ENCODE assay signal across 8 cellular contexts in genomic region chr16:19583665-19584300, GRCh38. TPM values are rescaled to one million over a fixed set of nuclear protein-coding genes. Genes with fewer than 3 reads are reported as not detected.
DNase-seq lines count a peak whose midpoint lies in the region; ATAC-seq and TF ChIP-seq lines count a peak whose summit lies in the region.

No MANE protein-coding gene starts in this region.

- no peak overlapping the region for H3K4me3 ChIP-seq in RWPE2 (ENCODE audit: severe bottlenecking)

- H3K9me3 ChIP-seq in RWPE2 (ENCODE audit: severe bottlenecking) = no peaks in the 10 kb centered on the region

- DNase-seq in Daoy (ENCODE audit: low read depth) (peak; percentile 47), HT1080 (ENCODE audit: low read depth) (peak; percentile 56), RWPE2 (ENCODE audit: low spot score) (no peak), dedifferentiated amniotic fluid mesenchymal stem cell (ENCODE audit: extremely low spot score) (peak; percentile 34), midbrain (lab: John Stamatoyannopoulos, UW) (peak; percentile 32), MV-4-11 (lab: John Stamatoyannopoulos, UW) (no peak), GDM1 (lab: John Stamatoyannopoulos, UW) (no peak), OCI-M2 (lab: John Stamatoyannopoulos, UW; ENCODE audit: unreplicated experiment) (no peak)

- H3K27me3 ChIP-seq in RWPE2 (ENCODE audit: insufficient read depth, poor library complexity, severe bottlenecking) = no peaks in the 10 kb centered on the region

- H3K27ac ChIP-seq in RWPE2 (ENCODE audit: poor library complexity, severe bottlenecking) = no peak overlapping the region

- H3K4me1 ChIP-seq in RWPE2 (ENCODE audit: insufficient read depth, poor library complexity, severe bottlenecking) = no peaks in the 10 kb centered on the region

- H3K36me3 ChIP-seq in RWPE2 (ENCODE audit: low read depth) = 0 out of 2 replicates have a peak, but pooled peaks cover 4% of the 10 kb centered on the region

- peak; percentile 94 for TF ChIP-seq CTCF in RWPE2 (IDR thresholded peaks at IDR 0.05; ENCODE audit: poor library complexity, severe bottlenecking)

- ATAC-seq in RWPE2 (ENCODE audit: low read depth) = peak; percentile 73

RNA-seq across cellular contexts. Expression of gene VPS35L, which starts 28.3 kb away (rescaled TPM):
- total RNA-seq in Daoy (2014; rRNA removed; shearing (Covaris generic)) = 11.8 and 12.1 TPM in 2 replicates
- 18.9 and 25.3 TPM in 2 replicates for total RNA-seq in HT1080 (2014; rRNA removed; shearing (Covaris generic))
- polyA plus RNA-seq in HT1080 (2015; cell fraction: cytosol; rRNA removed) = 48.0 and 53.4 TPM in 2 replicates
- 66.4 and 67.6 TPM in 2 replicates for polyA plus RNA-seq in HT1080 (2015; cell fraction: nucleus; rRNA removed)

Comparison
In these comparisons a context has a peak if more than half of its experiments do, and no peak if none do; other contexts are left out.
1. DNase-seq: peak in Daoy (single experiment), HT1080 (single experiment), dedifferentiated amniotic fluid mesenchymal stem cell (single experiment) and midbrain (single experiment); none in RWPE2 (single experiment), MV-4-11 (single experiment), GDM1 (single experiment) and OCI-M2 (single experiment).